Comparison of ENCODE assay signal across 9 cellular contexts in the genomic region with DNA sequence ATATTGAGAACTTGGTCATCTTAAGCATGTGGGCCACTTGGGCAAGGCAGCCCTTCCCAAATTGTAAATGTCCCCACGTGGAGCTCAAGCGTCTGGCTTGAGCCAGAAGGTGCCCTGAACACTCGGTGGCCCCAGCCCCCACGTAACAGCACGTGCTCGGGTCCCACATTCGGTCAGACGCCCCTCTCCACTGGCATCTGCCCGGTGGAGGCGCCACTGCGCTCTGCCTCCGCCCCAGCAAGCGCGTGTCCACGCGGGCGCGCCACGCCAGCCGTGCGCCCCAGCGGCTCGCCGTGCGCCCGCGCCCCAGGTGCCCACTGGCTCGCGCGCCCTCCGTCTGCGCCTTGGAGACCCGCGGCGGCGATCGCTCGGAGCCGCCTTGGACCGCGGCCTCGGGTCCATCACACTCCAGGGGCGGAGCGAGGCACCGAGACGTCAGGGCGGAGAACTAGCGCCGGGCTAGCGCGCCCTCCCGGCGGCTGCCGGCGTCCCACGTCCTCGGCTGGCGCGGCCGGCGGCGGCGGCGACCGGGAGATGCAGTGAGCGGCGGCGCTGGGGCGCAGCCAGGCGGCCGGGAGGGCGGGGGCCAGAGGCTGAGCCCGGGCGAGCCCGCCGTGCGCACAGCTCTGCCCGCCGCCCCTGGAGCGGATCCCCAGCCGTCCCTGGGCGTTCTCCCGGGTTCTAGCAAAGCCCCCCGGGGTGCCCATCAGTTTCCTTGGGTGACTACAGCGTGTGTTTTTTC. TPM values are rescaled to one million over a fixed set of nuclear protein-coding genes. Genes with fewer than 3 reads are reported as not detected.
A peak's percentile ranks its signal among the peaks of the same experiment; 100 is the strongest.
DNase-seq lines count a peak whose midpoint lies in the region; TF ChIP-seq lines count a peak whose summit lies in the region.
"Had no signal": no experiment of that assay in that cellular context is flagged by ENCODE, and none has a peak within 500 bp of the region (broad histone marks: within the 10 kb centered on the region; RNA-seq: fewer than 3 reads in every experiment).

A gene (plus strand): TSS at position 488 of the 742 bp plus-strand sequence. CDS start 291 bp downstream, outside the sequence.

- H3K36me3 ChIP-seq in NT2/D1 (ENCODE audit: insufficient read depth, insufficient read length, low read length) (peaks cover 11% of the 10 kb centered on the region), esophagus (ENCODE audit: control insufficient read depth in 2 of 2, insufficient read depth in 2 of 2, low read length in 1 of 2) (no peaks in the 10 kb centered on the region), mesodermal cell (ENCODE audit: control insufficient read depth, insufficient read depth, low read length) (peaks cover 13% of the 10 kb centered on the region), uterus (no peaks in the 10 kb centered on the region)

- WGBS in esophagus, 2 donors: 1 to 2% methylated on average over 73 to 85 of the region's 85 CpGs
- 1 to 2% methylated on average over 44 to 75 of the region's 85 CpGs for WGBS in mesodermal cell (ENCODE audit: insufficient coverage in 2 of 2), 2 experiments

- peak within 1 kb of the TSS in 1 of 2 donors; percentile 6 for H3K27ac ChIP-seq in esophagus (ENCODE audit: low read depth in 2 of 2, low read length in 1 of 2)
- no peak within 1 kb of the TSS for H3K27ac ChIP-seq in mesodermal cell (ENCODE audit: low read depth, low read length, severe bottlenecking)
- H3K27ac ChIP-seq in uterus: peak within 1 kb of the TSS; percentile 58

- intact Hi-C loops in uterus (cut with DNase I; ENCODE audit: low total_unique reads): no loop called here

- H3K4me1 ChIP-seq in NT2/D1 (ENCODE audit: insufficient read depth, insufficient read length): no peaks in the 10 kb centered on the region
- no peaks in the 10 kb centered on the region for H3K4me1 ChIP-seq in esophagus (ENCODE audit: control insufficient read depth in 2 of 2, insufficient read depth in 2 of 2, low read length in 1 of 2)
- no peaks in the 10 kb centered on the region for H3K4me1 ChIP-seq in mesodermal cell (ENCODE audit: control insufficient read depth, insufficient read depth, low read length, poor library complexity, severe bottlenecking)
- no peaks in the 10 kb centered on the region for H3K4me1 ChIP-seq in uterus

- H3K9me3 ChIP-seq in NT2/D1 (ENCODE audit: insufficient read depth, low read length) (no peaks in the 10 kb centered on the region; the same call in 1 of the 2 replicates), esophagus (ENCODE audit: control insufficient read depth in 2 of 2, insufficient read depth in 1 of 2, low read depth in 1 of 2, low read length in 1 of 2) (no peaks in the 10 kb centered on the region), mesodermal cell (ENCODE audit: control insufficient read depth, low read length) (no peaks in the 10 kb centered on the region), uterus (no peaks in the 10 kb centered on the region)

- peaks cover 7% of the 10 kb centered on the region for H3K27me3 ChIP-seq in NT2/D1 (ENCODE audit: insufficient read depth, insufficient read length)
- H3K27me3 ChIP-seq in esophagus (ENCODE audit: control insufficient read depth in 1 of 2, insufficient read depth in 2 of 2, low read length in 2 of 2): peaks cover 2 to 3% of the 10 kb centered on the region in 2 donors
- H3K27me3 ChIP-seq in uterus: no peaks in the 10 kb centered on the region

- H3K4me3 ChIP-seq in NT2/D1 (ENCODE audit: insufficient read length, low read depth) (peak within 1 kb of the TSS; percentile 68), esophagus (ENCODE audit: low read depth in 1 of 2, low read length in 2 of 2) (peak within 1 kb of the TSS; percentile 43 to 54), mesodermal cell (ENCODE audit: extremely low read depth, insufficient read depth, low read length, poor library complexity, severe bottlenecking) (peak within 1 kb of the TSS; percentile 73), uterus (peak within 1 kb of the TSS; percentile 44)

- TF ChIP-seq CTCF in uterus (IDR thresholded peaks at IDR 0.05): peak in 3 of 4 experiments; percentile 34 to 41 (median 34)

- peak within 1 kb of the TSS; percentile 84 for H3K9ac ChIP-seq in NT2/D1 (ENCODE audit: insufficient read length, low read depth)

- peak in 1 of 2 donors; percentile 26 for TF ChIP-seq POLR2A in uterus (IDR thresholded peaks at IDR 0.05)

- DNase-seq in NCI-H524 (lab: John Stamatoyannopoulos, UW): peak; percentile 69 to 86
- no peak for DNase-seq in NCI-H524 treated with DMSO at 0.1 percent for 48 hours (lab: John Stamatoyannopoulos, UW)
- DNase-seq in NT2/D1 (ENCODE audit: low read depth, low spot score): peak; percentile 66
- peak; percentile 48 to 63 for DNase-seq in uterus
- DNase-seq in activated T-cell treated with anti-CD3 and anti-CD28 coated beads, Interleukin-2, amount 50 U/mL, for 48 hours: no peak
- no peak for DNase-seq in NOMO-1 treated with DMSO at 0.1 percent for 48 hours (lab: John Stamatoyannopoulos, UW; ENCODE audit: unreplicated experiment)
- DNase-seq: DND-41 had no signal

RNA-seq across cellular contexts. Expression of the gene that starts here (rescaled TPM):
- polyA plus RNA-seq in esophagus: under 1 TPM; 0.02 to 0.14 TPM
- polyA plus RNA-seq in mesodermal cell (2013, experiment 1 of 2): 15.0 TPM
- polyA plus RNA-seq in mesodermal cell (2013, experiment 2 of 2): 15.5 TPM
- 10 to 100 TPM in 3 of 4 donors, 1 to 10 TPM in 1; 2.1 to 49.5 (median 26.3) TPM for total RNA-seq in uterus

Comparison
In these comparisons a context has a peak if more than half of its experiments do, and no peak if none do; other contexts are left out.
1. DNase-seq: peak in NCI-H524 (2 of 2), NT2/D1 (single experiment) and uterus (2 of 2); none in NCI-H524 treated with DMSO at 0.1 percent for 48 hours (single experiment), activated T-cell treated with anti-CD3 and anti-CD28 coated beads, Interleukin-2, amount 50 U/mL, for 48 hours (0 of 2) and NOMO-1 treated with DMSO at 0.1 percent for 48 hours (single experiment).
2. Peak in every context shown above with its lines, with median percentiles within 50 percentile points of each other: H3K4me3 ChIP-seq.